7 cellular contexts compared by ENCODE assay signal in genomic region chr17:35170968-35171771, GRCh38. TPM values are rescaled to one million over a fixed set of nuclear protein-coding genes. Genes with fewer than 3 reads are reported as not detected.
DNase-seq lines count a peak whose midpoint lies in the region; ATAC-seq, FAIRE-seq and TF ChIP-seq lines count a peak whose summit lies in the region.

No MANE protein-coding gene starts in this region.

- 50 to 60% methylated on average over 18 of the region's 18 CpGs for WGBS in pancreas, 2 donors

- no peak for TF ChIP-seq CTCF in GM12865 (IDR thresholded peaks at IDR 0.05; ENCODE audit: insufficient read depth, low read depth, low read length, missing control alignments)
- peak; percentile 42 for TF ChIP-seq CTCF in OCI-LY3 (IDR thresholded peaks at IDR 0.05; ENCODE audit: low read depth, low read length)
- TF ChIP-seq CTCF in cardiac fibroblast (IDR thresholded peaks at IDR 0.05; ENCODE audit: low read depth, low read length), result peak; percentile 14
- TF ChIP-seq CTCF in pancreas (IDR thresholded peaks at IDR 0.05), result peak in 2 of 4 donors; percentile 18 to 22

- no peaks in the 10 kb centered on the region for H4K20me1 ChIP-seq in OCI-LY3 (ENCODE audit: insufficient read depth, low read length)

- H3K4me1 ChIP-seq in OCI-LY3 (ENCODE audit: low read length) (no peaks in the 10 kb centered on the region), pancreas (no peaks in the 10 kb centered on the region)

- H3K27ac ChIP-seq in OCI-LY3 (ENCODE audit: low read length) (no peak overlapping the region), pancreas (no peak overlapping the region)

- H3K27me3 ChIP-seq in OCI-LY3 (ENCODE audit: low read depth, low read length), result no peaks in the 10 kb centered on the region
- H3K27me3 ChIP-seq in pancreas, result no peaks in the 10 kb centered on the region

- no peak overlapping the region; the same call in 1 of the 2 replicates for H3K4me2 ChIP-seq in OCI-LY3 (ENCODE audit: low read length)

- H2AFZ ChIP-seq in OCI-LY3 (ENCODE audit: low read depth, low read length), result 0 out of 2 replicates have a peak overlapping the region, but pooled peaks have one; percentile 52

- H3K9ac ChIP-seq in OCI-LY3 (ENCODE audit: low read length), result no peak overlapping the region

- no peaks in the 10 kb centered on the region for H3K79me2 ChIP-seq in OCI-LY3 (ENCODE audit: low read length)

- ATAC-seq in pancreas (peak in 3 of 4 donors; percentile 36 to 58 (median 52)), HG02798 (IDR thresholded peaks at IDR 0.05; ENCODE audit: poor library complexity, unreplicated experiment) (no peak)

- H3K36me3 ChIP-seq in OCI-LY3 (replicated peaks; ENCODE audit: low read depth, low read length), result no peaks in the 10 kb centered on the region
- no peaks in the 10 kb centered on the region for H3K36me3 ChIP-seq in pancreas

- FAIRE-seq in pancreas (lab: Jason Lieb, UNC), result no peak

- H3K4me3 ChIP-seq in GM12865 (ENCODE audit: low read depth, low read length) (no peak overlapping the region), OCI-LY3 (ENCODE audit: low read length) (no peak overlapping the region), cardiac fibroblast (replicated peaks in 1 of 2; ENCODE audit: low read depth in 2 of 2, low read length in 2 of 2) (no peak overlapping the region), pancreas (no peak overlapping the region)

- intact Hi-C loops in pancreas (cut with DNase I), result loop anchor here in 2 of 3 donors (10.0 kb wide), 2 partner anchors 364 to 374 kb away; partner anchors contain the start of gene SLFN12L (in 1 of the 2)

- DNase-seq in GM12865 (ENCODE audit: low read depth) (peak; percentile 11), cardiac fibroblast (ENCODE audit: low read depth in 2 of 2) (peak; percentile 43 to 56), pancreas (peak in 1 of 6 donors; percentile 13), germinal center (ENCODE audit: low spot score) (no peak), NCI-H1436 (lab: John Stamatoyannopoulos, UW) (no peak)

- H3K9me3 ChIP-seq in OCI-LY3 (ENCODE audit: insufficient read depth, low read length) (no peaks in the 10 kb centered on the region), pancreas (no peaks in the 10 kb centered on the region)

RNA-seq across cellular contexts. Expression of gene SLC35G3, which starts 23.0 kb away (rescaled TPM):
- not detected for total RNA-seq in pancreas
- polyA plus RNA-seq in pancreas, result not detected

RNA-seq across cellular contexts. Expression of gene UNC45B, which starts 23.6 kb away (rescaled TPM):
- total RNA-seq in pancreas, result under 1 TPM in 2 of 6 donors, not detected in 4; 0.04 to 0.06 TPM
- under 1 TPM in 1 of 2 donors, not detected in 1; 0.02 TPM for polyA plus RNA-seq in pancreas

RNA-seq across cellular contexts. Expression of gene NLE1, which starts 29.1 kb away (rescaled TPM):
- total RNA-seq in pancreas, result 10 to 100 TPM; 10.6 to 32.2 (median 16.9) TPM
- 1 to 10 TPM; 6.4 to 7.6 TPM for polyA plus RNA-seq in pancreas

RNA-seq across cellular contexts. Expression of gene FNDC8, which starts 49.8 kb away (rescaled TPM):
- total RNA-seq in pancreas, result not detected
- not detected for polyA plus RNA-seq in pancreas

RNA-seq across cellular contexts. Expression of gene RAD51D, which starts 51.5 kb away (rescaled TPM):
- total RNA-seq in pancreas, result 1 to 10 TPM; 4.4 to 9.4 (median 5.8) TPM
- polyA plus RNA-seq in pancreas, result 1 to 10 TPM; 4.3 to 4.9 TPM

Comparison
In these comparisons a context has a peak if more than half of its experiments do, and no peak if none do; other contexts are left out.
1. DNase-seq: peak in GM12865 (single experiment) and cardiac fibroblast (2 of 2); none in germinal center (single experiment) and NCI-H1436 (single experiment).